ENCODE assay signal across 10 cellular contexts in the genomic region with DNA sequence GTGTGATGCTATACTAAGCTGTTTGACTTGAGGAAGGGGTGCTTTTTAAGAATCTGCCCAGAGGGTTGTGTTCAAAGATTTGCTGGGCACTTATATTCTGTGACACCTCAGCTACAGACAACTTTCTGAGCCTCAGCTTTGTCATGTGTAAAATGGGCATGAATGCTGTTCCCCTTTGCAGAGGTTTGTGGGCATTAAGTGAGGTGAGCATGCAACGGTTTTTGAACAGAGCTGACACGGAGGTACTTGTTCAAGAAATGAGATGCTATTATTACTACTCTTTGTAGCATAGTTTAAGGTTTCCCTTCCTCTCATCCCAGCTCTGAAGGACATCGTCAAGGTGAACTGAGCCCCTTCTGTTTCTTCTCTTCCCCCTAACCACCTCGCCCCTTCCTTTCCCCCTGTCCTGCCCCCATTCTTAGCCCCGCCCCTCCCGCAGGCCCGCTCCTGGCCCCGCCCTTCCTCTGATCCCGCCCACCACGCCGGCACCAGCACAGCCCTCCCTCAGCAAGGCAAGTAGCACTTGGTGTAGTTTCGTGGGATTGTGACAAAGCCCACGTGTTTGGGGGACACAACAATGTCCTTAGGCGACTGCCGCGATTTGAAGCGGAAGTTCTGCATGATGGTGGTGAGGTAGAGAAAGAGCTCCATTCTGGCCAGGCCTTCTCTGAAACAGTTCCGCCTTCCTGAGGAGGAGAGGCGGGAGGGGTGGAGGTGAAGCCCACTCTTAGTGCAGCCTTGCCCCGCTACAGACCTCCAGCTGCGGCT. TPM values are rescaled to one million over a fixed set of nuclear protein-coding genes. Genes with fewer than 3 reads are reported as not detected.
DNase-seq lines count a peak whose midpoint lies in the region; ATAC-seq and TF ChIP-seq lines count a peak whose summit lies in the region.
"Had no signal": no experiment of that assay in that cellular context is flagged by ENCODE, and none has a peak within 500 bp of the region (broad histone marks: within the 10 kb centered on the region; RNA-seq: fewer than 3 reads in every experiment).

No MANE protein-coding gene starts in this region.

- H3K4me1 Mint-ChIP-seq in activated CD8-positive, alpha-beta memory T cell treated with anti-CD3 and anti-CD28 coated beads, Interleukin-2, amount 10 ng/mL, durations not matched to agents 7 days and 5 days = peaks cover 9% of the 10 kb centered on the region
- no peaks in the 10 kb centered on the region for H3K4me1 Mint-ChIP-seq in mesothelial cell of epicardium

- ATAC-seq in activated CD8-positive, alpha-beta memory T cell treated with anti-CD3 and anti-CD28 coated beads, Interleukin-2, amount 10 ng/mL, durations not matched to agents 7 days and 5 days = peak; percentile 65
- no peak for ATAC-seq in GM18873 (IDR thresholded peaks at IDR 0.05; ENCODE audit: low FRiP score, unreplicated experiment)

- no peak overlapping the region for H2AFZ ChIP-seq in Karpas-422 (ENCODE audit: low read length)

- H3K79me2 ChIP-seq in Karpas-422 (ENCODE audit: low read length) = no peaks in the 10 kb centered on the region

- DNase-seq in KBM-7 (peak; percentile 84), inferior parietal cortex (ENCODE audit: extremely low spot score) (no peak), Karpas-422 (no peak), mesothelial cell of epicardium (ENCODE audit: low spot score in 2 of 2, unreplicated experiment in 2 of 2) (no peak)
- DNase-seq in activated CD8-positive, alpha-beta memory T cell treated with anti-CD3 and anti-CD28 coated beads, Interleukin-2, amount 10 ng/mL, durations not matched to agents 7 days and 5 days = peak; percentile 58
- DNase-seq in stimulated activated CD8-positive, alpha-beta memory T cell treated with anti-CD3 and anti-CD28 coated beads, Interleukin-4, amount 100 ng/mL, for 24 hours (ENCODE audit: low read depth) = peak; percentile 36

- H3K9me3 ChIP-seq in iPS-15b (ENCODE audit: control insufficient read depth, insufficient read depth, low read length) (no peaks in the 10 kb centered on the region), Karpas-422 (ENCODE audit: low read length) (no peaks in the 10 kb centered on the region)

- H3K4me1 ChIP-seq in iPS-15b (ENCODE audit: control insufficient read depth, insufficient read depth, low read length) (peaks cover 9% of the 10 kb centered on the region), Karpas-422 (ENCODE audit: low read length) (no peaks in the 10 kb centered on the region)

- H3K9ac ChIP-seq in iPS-15b (ENCODE audit: low read depth, low read length) = no peak overlapping the region
- H3K9ac ChIP-seq in Karpas-422 (ENCODE audit: low read length) = no peak overlapping the region

- no peak overlapping the region for H3K27ac Mint-ChIP-seq in activated CD8-positive, alpha-beta memory T cell treated with anti-CD3 and anti-CD28 coated beads, Interleukin-2, amount 10 ng/mL, durations not matched to agents 7 days and 5 days
- H3K27ac Mint-ChIP-seq in mesothelial cell of epicardium = no peak overlapping the region
- H3K27ac Mint-ChIP-seq: activated T-helper 2 cell treated with anti-CD3 and anti-CD28 coated beads, Interferon-gamma antibody, Interleukin-2, Interleukin-4, amounts not matched to agents 10 μg/mL and 5 μg/mL and 100 μg/mL, durations not matched to agents 14 hours and 24 hours and 36 hours had no signal

- no peaks in the 10 kb centered on the region for H3K36me3 Mint-ChIP-seq in activated CD8-positive, alpha-beta memory T cell treated with anti-CD3 and anti-CD28 coated beads, Interleukin-2, amount 10 ng/mL, durations not matched to agents 7 days and 5 days
- no peaks in the 10 kb centered on the region for H3K36me3 Mint-ChIP-seq in mesothelial cell of epicardium

- H3K27me3 ChIP-seq in iPS-15b (ENCODE audit: control insufficient read depth, insufficient read depth, low read length) (peaks cover 2% of the 10 kb centered on the region), Karpas-422 (ENCODE audit: low read length) (no peaks in the 10 kb centered on the region)

- H3K9me2 ChIP-seq in Karpas-422 (replicated peaks; ENCODE audit: insufficient read depth, low read length) = no peaks in the 10 kb centered on the region

- no peak overlapping the region for H3K27ac ChIP-seq in Karpas-422 (ENCODE audit: low read length)

- H3K4me2 ChIP-seq in Karpas-422 (ENCODE audit: low read depth, low read length, poor library complexity, severe bottlenecking) = no peak overlapping the region

- CTCF ChIA-PET in activated CD8-positive, alpha-beta memory T cell treated with anti-CD3 and anti-CD28 coated beads, Interleukin-2, amount 10 ng/mL, durations not matched to agents 7 days and 5 days (lab: Charles Lee) = interaction anchor here (0.7 to 1.2 kb wide), 2 partner anchors 101 to 273 kb away, joined by 3 read pairs; no protein-coding TSS in a partner anchor

- TF ChIP-seq CTCF in mesothelial cell of epicardium (IDR thresholded peaks at IDR 0.05; ENCODE audit: unreplicated experiment) = no peak

- H3K9me3 Mint-ChIP-seq in activated CD8-positive, alpha-beta memory T cell treated with anti-CD3 and anti-CD28 coated beads, Interleukin-2, amount 10 ng/mL, durations not matched to agents 7 days and 5 days (ENCODE audit: low read depth) = no peaks in the 10 kb centered on the region
- H3K9me3 Mint-ChIP-seq in mesothelial cell of epicardium = peaks cover 11% of the 10 kb centered on the region
- H3K9me3 Mint-ChIP-seq: activated T-helper 2 cell treated with anti-CD3 and anti-CD28 coated beads, Interferon-gamma antibody, Interleukin-2, Interleukin-4, amounts not matched to agents 10 μg/mL and 5 μg/mL and 100 μg/mL, durations not matched to agents 14 hours and 24 hours and 36 hours had no signal

- in situ Hi-C loops in KBM-7 (cut with MboI; ENCODE audit: low pct_unique_long_range_greater_than_20kb, low sequenced_read_pairs) = loop anchor here (25.0 kb wide), 1 partner anchor 246 kb away; no protein-coding TSS in a partner anchor

- H3K27me3 Mint-ChIP-seq in activated CD8-positive, alpha-beta memory T cell treated with anti-CD3 and anti-CD28 coated beads, Interleukin-2, amount 10 ng/mL, durations not matched to agents 7 days and 5 days = peaks cover 36% of the 10 kb centered on the region
- peaks cover 38% of the 10 kb centered on the region for H3K27me3 Mint-ChIP-seq in mesothelial cell of epicardium (ENCODE audit: low read depth)

- H3K4me3 ChIP-seq in iPS-15b (ENCODE audit: low read depth, low read length) (peak overlapping the region; percentile 58), Karpas-422 (ENCODE audit: low read length) (no peak overlapping the region)

- no peaks in the 10 kb centered on the region for H3K36me3 ChIP-seq in iPS-15b (ENCODE audit: control insufficient read depth, insufficient read depth, low read length)
- no peaks in the 10 kb centered on the region for H3K36me3 ChIP-seq in Karpas-422 (ENCODE audit: insufficient read depth, low read length)

- H3K4me3 Mint-ChIP-seq in activated CD8-positive, alpha-beta memory T cell treated with anti-CD3 and anti-CD28 coated beads, Interleukin-2, amount 10 ng/mL, durations not matched to agents 7 days and 5 days = no peak overlapping the region
- no peak overlapping the region for H3K4me3 Mint-ChIP-seq in mesothelial cell of epicardium

- H4K20me1 ChIP-seq in Karpas-422 (ENCODE audit: insufficient read depth, low read depth, low read length) = no peaks in the 10 kb centered on the region

RNA-seq across cellular contexts. Expression of a gene that starts 26.1 kb away (rescaled TPM):
- total RNA-seq in activated CD8-positive, alpha-beta memory T cell treated with anti-CD3 and anti-CD28 coated beads, Interleukin-2, amount 10 ng/mL, durations not matched to agents 7 days and 5 days = not detected
- not detected in 2 replicates for total RNA-seq in Karpas-422 (2014; rRNA removed; shearing (Covaris generic); ENCODE audit: low replicate concordance)
- total RNA-seq in mesothelial cell of epicardium = not detected in 3 replicates
- total RNA-seq: activated T-helper 2 cell treated with anti-CD3 and anti-CD28 coated beads, Interferon-gamma antibody, Interleukin-2, Interleukin-4, amounts not matched to agents 10 μg/mL and 5 μg/mL and 100 μg/mL, durations not matched to agents 14 hours and 24 hours and 36 hours; LHCN-M2 had no signal

RNA-seq across cellular contexts. Expression of a gene that starts 57.9 kb away (rescaled TPM):
- not detected for total RNA-seq in activated CD8-positive, alpha-beta memory T cell treated with anti-CD3 and anti-CD28 coated beads, Interleukin-2, amount 10 ng/mL, durations not matched to agents 7 days and 5 days
- not detected in 2 replicates for total RNA-seq in Karpas-422 (2014; rRNA removed; shearing (Covaris generic); ENCODE audit: low replicate concordance)
- 0.27 to 0.40 TPM (median 0.34 TPM) in 3 replicates for total RNA-seq in mesothelial cell of epicardium
- total RNA-seq: activated T-helper 2 cell treated with anti-CD3 and anti-CD28 coated beads, Interferon-gamma antibody, Interleukin-2, Interleukin-4, amounts not matched to agents 10 μg/mL and 5 μg/mL and 100 μg/mL, durations not matched to agents 14 hours and 24 hours and 36 hours; LHCN-M2 had no signal

Comparison
In these comparisons a context has a peak if more than half of its experiments do, and no peak if none do; other contexts are left out.
1. DNase-seq: peak in KBM-7 (single experiment), activated CD8-positive, alpha-beta memory T cell treated with anti-CD3 and anti-CD28 coated beads, Interleukin-2, amount 10 ng/mL, durations not matched to agents 7 days and 5 days (single experiment) and stimulated activated CD8-positive, alpha-beta memory T cell treated with anti-CD3 and anti-CD28 coated beads, Interleukin-4, amount 100 ng/mL, for 24 hours (single experiment); none in inferior parietal cortex (single experiment), Karpas-422 (single experiment) and mesothelial cell of epicardium (0 of 2).